ENCODE assay signal across 11 cellular contexts in the genomic region with DNA sequence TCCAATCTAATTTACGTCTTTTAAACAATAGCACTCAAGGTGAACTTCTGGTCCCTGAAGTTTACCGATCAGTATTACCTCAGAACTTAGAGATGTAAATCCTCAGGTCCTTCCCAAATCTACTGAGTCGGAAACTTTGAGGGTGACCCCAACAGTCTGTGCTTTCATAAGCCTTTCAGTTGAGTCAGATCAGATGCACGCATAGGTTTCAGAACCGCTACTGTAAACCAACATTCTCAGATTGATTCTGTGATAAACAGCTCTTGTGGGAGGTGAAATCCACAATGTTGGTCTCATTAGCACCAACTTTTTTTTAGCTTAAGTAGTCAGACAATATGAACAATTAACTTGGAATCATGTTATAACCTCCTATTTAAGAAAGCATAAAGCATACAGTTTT.
DNase-seq lines count a peak whose midpoint lies in the region; ATAC-seq lines count a peak whose summit lies in the region.
"Had no signal": no experiment of that assay in that cellular context is flagged by ENCODE, and none has a peak within 500 bp of the region (broad histone marks: within the 10 kb centered on the region; RNA-seq: fewer than 3 reads in every experiment).

No MANE protein-coding gene starts in this region.

- H3K27ac Mint-ChIP-seq in activated T-helper 2 cell treated with anti-CD3 and anti-CD28 coated beads, Interferon-gamma antibody, Interleukin-2, Interleukin-4, amounts not matched to agents 10 μg/mL and 5 μg/mL and 100 μg/mL, durations not matched to agents 14 hours and 24 hours and 36 hours, result no peak overlapping the region
- H3K27ac Mint-ChIP-seq: activated B cell treated with CpG ODN at 0.5 μM for 24 hours, natural killer cell had no signal

- H3K4me1 Mint-ChIP-seq in activated T-helper 2 cell treated with anti-CD3 and anti-CD28 coated beads, Interferon-gamma antibody, Interleukin-2, Interleukin-4, amounts not matched to agents 10 μg/mL and 5 μg/mL and 100 μg/mL, durations not matched to agents 14 hours and 24 hours and 36 hours (ENCODE audit: low read depth), result peaks cover 18% of the 10 kb centered on the region
- H3K4me1 Mint-ChIP-seq: activated B cell treated with CpG ODN at 0.5 μM for 24 hours had no signal

- peak; percentile 86 for ATAC-seq in HG03442 (IDR thresholded peaks at IDR 0.05; ENCODE audit: unreplicated experiment)
- ATAC-seq in GM21390 (IDR thresholded peaks at IDR 0.05; ENCODE audit: unreplicated experiment), result no peak

- DNase-seq in stimulated activated naive CD4-positive, alpha-beta T cell treated with Interleukin-2 at 50 U/mL for 16 hours (lab: John Stamatoyannopoulos, UW), result peak; percentile 1
- no peak for DNase-seq in stimulated activated naive CD4-positive, alpha-beta T cell (lab: John Stamatoyannopoulos, UW)
- peak; percentile 12 for DNase-seq in activated T-helper 2 cell treated with anti-CD3 and anti-CD28 coated beads, Interferon-gamma antibody, Interleukin-2, Interleukin-4, amounts not matched to agents 10 μg/mL and 5 μg/mL and 100 μg/mL, durations not matched to agents 14 hours and 24 hours and 36 hours (ENCODE audit: low spot score)
- no peak for DNase-seq in iPS-NIHi7 (ENCODE audit: extremely low spot score)
- DNase-seq in activated CD4-positive, CD25-positive, alpha-beta regulatory T cell (lab: John Stamatoyannopoulos, UW), result no peak
- no peak for DNase-seq in COLO829 (ENCODE audit: low spot score)
- DNase-seq: activated B cell treated with CpG ODN at 0.5 μM for 24 hours, natural killer cell, NCI-H524 had no signal

- no peaks in the 10 kb centered on the region for H3K36me3 Mint-ChIP-seq in activated T-helper 2 cell treated with anti-CD3 and anti-CD28 coated beads, Interferon-gamma antibody, Interleukin-2, Interleukin-4, amounts not matched to agents 10 μg/mL and 5 μg/mL and 100 μg/mL, durations not matched to agents 14 hours and 24 hours and 36 hours (ENCODE audit: low read depth)
- H3K36me3 Mint-ChIP-seq: natural killer cell had no signal

- H3K9me3 Mint-ChIP-seq in activated T-helper 2 cell treated with anti-CD3 and anti-CD28 coated beads, Interferon-gamma antibody, Interleukin-2, Interleukin-4, amounts not matched to agents 10 μg/mL and 5 μg/mL and 100 μg/mL, durations not matched to agents 14 hours and 24 hours and 36 hours, result peaks cover 8% of the 10 kb centered on the region

- H3K27me3 Mint-ChIP-seq in activated T-helper 2 cell treated with anti-CD3 and anti-CD28 coated beads, Interferon-gamma antibody, Interleukin-2, Interleukin-4, amounts not matched to agents 10 μg/mL and 5 μg/mL and 100 μg/mL, durations not matched to agents 14 hours and 24 hours and 36 hours (ENCODE audit: low read depth), result peaks cover 56% of the 10 kb centered on the region

- H3K4me3 Mint-ChIP-seq in activated T-helper 2 cell treated with anti-CD3 and anti-CD28 coated beads, Interferon-gamma antibody, Interleukin-2, Interleukin-4, amounts not matched to agents 10 μg/mL and 5 μg/mL and 100 μg/mL, durations not matched to agents 14 hours and 24 hours and 36 hours (ENCODE audit: low read depth), result no peak overlapping the region
- H3K4me3 Mint-ChIP-seq: activated B cell treated with CpG ODN at 0.5 μM for 24 hours, natural killer cell had no signal

- intact Hi-C loops in activated T-helper 2 cell treated with anti-CD3 and anti-CD28 coated beads, Interferon-gamma antibody, Interleukin-2, Interleukin-4, amounts not matched to agents 10 μg/mL and 5 μg/mL and 100 μg/mL, durations not matched to agents 14 hours and 24 hours and 36 hours (cut with micrococcal nuclease), result loop anchor here (2.0 kb wide), 1 partner anchor 210 kb away; no protein-coding TSS in a partner anchor

Comparison
In these comparisons a context has a peak if more than half of its experiments do, and no peak if none do; other contexts are left out.
1. DNase-seq: peak in stimulated activated naive CD4-positive, alpha-beta T cell treated with Interleukin-2 at 50 U/mL for 16 hours (single experiment) and activated T-helper 2 cell treated with anti-CD3 and anti-CD28 coated beads, Interferon-gamma antibody, Interleukin-2, Interleukin-4, amounts not matched to agents 10 μg/mL and 5 μg/mL and 100 μg/mL, durations not matched to agents 14 hours and 24 hours and 36 hours (single experiment); none in stimulated activated naive CD4-positive, alpha-beta T cell (0 of 6), iPS-NIHi7 (single experiment), activated CD4-positive, CD25-positive, alpha-beta regulatory T cell (0 of 4) and COLO829 (single experiment).